ENCODE assay signal across 9 cellular contexts in genomic region chr5:59893436-59894227, GRCh38. TPM values are rescaled to one million over a fixed set of nuclear protein-coding genes. Genes with fewer than 3 reads are reported as not detected.
DNase-seq lines count a peak whose midpoint lies in the region; ATAC-seq and TF ChIP-seq lines count a peak whose summit lies in the region.
"Had no signal": no experiment of that assay in that cellular context is flagged by ENCODE, and none has a peak within 500 bp of the region (broad histone marks: within the 10 kb centered on the region; RNA-seq: fewer than 3 reads in every experiment).

TSS of gene PDE4D (minus strand) at chr5:59893726.

- no TSS peak for BruUV-seq in A673 (replicated peaks; lab: Mats Ljungman, UMichigan)

- intact Hi-C loops in A673 (cut with micrococcal nuclease; ENCODE audit: unreplicated experiment): no loop called here
- intact Hi-C loops in lower lobe of right lung (cut with DNase I): no loop called here

- TF ChIP-seq CTCF in A673 (conservative IDR thresholded peaks at IDR 0.05; ENCODE audit: low read depth, low read length) (no peak), GM10266 (IDR thresholded peaks at IDR 0.05; ENCODE audit: control insufficient read depth, insufficient read depth, low read depth, missing control alignments) (no peak), lower lobe of right lung (IDR thresholded peaks at IDR 0.05) (no peak)

- 1% methylated on average over 62 of the region's 62 CpGs for WGBS in ectodermal cell, 2 experiments

- DNase-seq in A673 (ENCODE audit: low spot score): peak; percentile 56
- peak; percentile 38 for DNase-seq in GM10266 (ENCODE audit: extremely low spot score)
- peak; percentile 67 for DNase-seq in RPMI7951 (ENCODE audit: low read depth)
- peak; percentile 66 for DNase-seq in lower lobe of right lung
- peak; percentile 36 for DNase-seq in superior temporal gyrus (ENCODE audit: extremely low spot score)
- no peak for DNase-seq in NCI-H187 (lab: John Stamatoyannopoulos, UW)

- no peaks in the 10 kb centered on the region for H3K4me1 ChIP-seq in A673 (ENCODE audit: insufficient read depth, low read length, poor library complexity, severe bottlenecking)
- H3K4me1 ChIP-seq in ectodermal cell (ENCODE audit: control insufficient read depth, insufficient read depth, low read length): peaks cover 12% of the 10 kb centered on the region
- peaks cover 9% of the 10 kb centered on the region for H3K4me1 ChIP-seq in lower lobe of right lung

- CTCF ChIA-PET in A673 (lab: Charles Lee): no interaction called here

- no peaks in the 10 kb centered on the region for H3K36me3 ChIP-seq in A673 (ENCODE audit: insufficient read depth, low read length, poor library complexity, severe bottlenecking)
- H3K36me3 ChIP-seq in ectodermal cell (ENCODE audit: control insufficient read depth, insufficient read depth, low read length): no peaks in the 10 kb centered on the region
- H3K36me3 ChIP-seq in lower lobe of right lung: no peaks in the 10 kb centered on the region

- H3K27ac ChIP-seq in A673 (ENCODE audit: low read depth, low read length, poor library complexity, severe bottlenecking) (no peak within 1 kb of the TSS), ectodermal cell (ENCODE audit: insufficient read depth, low read depth, low read length, poor library complexity, severe bottlenecking) (no peak within 1 kb of the TSS), lower lobe of right lung (no peak within 1 kb of the TSS)
- H3K27ac ChIP-seq: skin epidermis had no signal

- H3K27me3 ChIP-seq in A673 (replicated peaks; ENCODE audit: insufficient read depth, low read depth, low read length, poor library complexity) (peaks cover 89% of the 10 kb centered on the region), ectodermal cell (ENCODE audit: control insufficient read depth, insufficient read depth, low read length, poor library complexity, severe bottlenecking) (peaks cover 57% of the 10 kb centered on the region), lower lobe of right lung (ENCODE audit: low read depth) (peaks cover 30% of the 10 kb centered on the region)

- H3K4me3 ChIP-seq in A673 (ENCODE audit: low read depth, low read length, poor library complexity, severe bottlenecking): no peak within 1 kb of the TSS
- H3K4me3 ChIP-seq in ectodermal cell (ENCODE audit: insufficient read depth, low read depth, low read length): peak within 1 kb of the TSS; percentile 27
- peak within 1 kb of the TSS; percentile 23 for H3K4me3 ChIP-seq in lower lobe of right lung
- H3K4me3 ChIP-seq: skin epidermis had no signal

- ATAC-seq in lower lobe of right lung (peak; percentile 54 to 85), GM18520 (IDR thresholded peaks at IDR 0.05; ENCODE audit: unreplicated experiment) (no peak)

- POLR2A ChIA-PET in A673 (lab: Charles Lee; ENCODE audit: low non-redundant PET): no interaction called here

- H3K9me3 ChIP-seq in A673 (ENCODE audit: low read depth, low read length, poor library complexity, severe bottlenecking): no peaks in the 10 kb centered on the region
- no peaks in the 10 kb centered on the region for H3K9me3 ChIP-seq in ectodermal cell (ENCODE audit: control insufficient read depth, low read length)
- H3K9me3 ChIP-seq in lower lobe of right lung: no peaks in the 10 kb centered on the region

RNA-seq across cellular contexts. Expression of gene PDE4D, which starts in this region (rescaled TPM):
- total RNA-seq in A673 (2021) (5.2 and 6.5 TPM in 2 replicates), lower lobe of right lung (71.3 TPM)
- 14.6 and 17.2 TPM in 2 replicates for total RNA-seq in RPMI7951 (2014; rRNA removed; shearing (Covaris generic))
- 2.8 TPM for polyA plus RNA-seq in ectodermal cell (2013, experiment 1 of 4)
- polyA plus RNA-seq in ectodermal cell (2013, experiment 2 of 4): 2.9 TPM
- polyA plus RNA-seq in ectodermal cell (2013, experiment 3 of 4): 1.5 TPM
- polyA plus RNA-seq in ectodermal cell (2013, experiment 4 of 4): 2.1 TPM

Comparison
In these comparisons a context has a peak if more than half of its experiments do, and no peak if none do; other contexts are left out.
1. DNase-seq: peak in A673 (single experiment), GM10266 (single experiment), RPMI7951 (single experiment), lower lobe of right lung (single experiment) and superior temporal gyrus (single experiment); none in NCI-H187 (0 of 2).